ENCODE assay signal across 1 cellular context in genomic region chr17:35740997-35741931, GRCh38.
TF ChIP-seq lines count a peak whose summit lies in the region.

No MANE protein-coding gene starts in this region.

TF ChIP-seq in endothelial cell of umbilical vein, 7 proteins besides CTCF, POLR2A, EP300 and RAD21 (continued from another document):
- peak; percentile 19 for TF ChIP-seq MAX (IDR thresholded peaks at IDR 0.05; ENCODE audit: insufficient read depth, insufficient read length)
- no peak for TF ChIP-seq GATA2 (IDR thresholded peaks at IDR 0.05; ENCODE audit: insufficient read depth, insufficient read length, low read depth, low read length)
- no peak for TF ChIP-seq MYC (IDR thresholded peaks at IDR 0.05; ENCODE audit: low read depth, low read length)
